Comparison of ENCODE assay signal across 22 cellular contexts in the genomic region with DNA sequence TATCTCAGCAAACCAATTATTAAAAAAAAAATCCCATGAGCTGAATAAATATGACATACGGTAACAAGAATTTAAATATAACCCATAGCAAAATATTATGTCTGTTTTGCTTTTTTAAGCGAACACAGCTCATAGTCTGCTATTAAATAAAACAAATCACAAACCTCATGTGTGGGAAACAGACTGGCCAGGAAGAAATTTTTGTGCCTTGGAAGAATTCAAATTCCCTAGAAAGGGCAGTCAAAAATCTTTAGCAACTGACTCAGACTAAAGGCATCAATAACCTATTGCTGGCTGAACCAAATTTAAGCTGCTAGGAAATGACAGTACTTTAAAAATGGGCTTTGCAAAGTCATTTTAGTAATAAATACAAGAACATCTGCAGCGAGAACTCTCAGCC.
"Had no signal": no experiment of that assay in that cellular context is flagged by ENCODE, and none has a peak within 500 bp of the region (broad histone marks: within the 10 kb centered on the region; RNA-seq: fewer than 3 reads in every experiment).

No MANE protein-coding gene starts in this region.

- H2AFZ ChIP-seq: parathyroid adenoma had no signal

- DNase-seq: activated B cell treated with CpG ODN at 0.5 μM for 24 hours; activated CD4-positive, alpha-beta memory T cell treated with anti-CD3 and anti-CD28 coated beads for 36 hours; activated CD4-positive, alpha-beta T cell treated with anti-CD3 and anti-CD28 coated beads for 4 hours; activated naive CD8-positive, alpha-beta T cell treated with anti-CD3 and anti-CD28 coated beads for 36 hours; activated T-cell treated with anti-CD3 and anti-CD28 coated beads for 4 hours; amygdala; brain microvascular endothelial cell; central memory CD4-positive, alpha-beta T cell; colonic mucosa; erythroblast; gastrocnemius medialis; heart left ventricle; kidney glomerular epithelial cell; mesenchymal stem cell; natural killer cell; stimulated activated CD4-positive, alpha-beta T cell treated with anti-CD3 and anti-CD28 coated beads, Interleukin-4, amount 100 ng/mL, for 4 hours; T-cell; upper lobe of right lung had no signal

- H3K9me3 ChIP-seq: colonic mucosa, gastrocnemius medialis, heart left ventricle, thoracic aorta, upper lobe of right lung had no signal

- H3K27ac ChIP-seq: brain microvascular endothelial cell, colonic mucosa, gastrocnemius medialis, parathyroid adenoma, upper lobe of right lung had no signal

- H3K4me3 ChIP-seq: colonic mucosa, gastrocnemius medialis, heart left ventricle, thoracic aorta, upper lobe of right lung had no signal

- ATAC-seq: gastrocnemius medialis; heart left ventricle; natural killer cell; sciatic nerve; stimulated activated memory B cell treated with anti-CD40 and anti-IgM and Interleukin-4, amounts not matched to agents 10 μg/mL and 1 μg/mL and 100 μg/mL, for 72 hours; T-cell; upper lobe of right lung had no signal

- H3K4me1 ChIP-seq: colonic mucosa, parathyroid adenoma, upper lobe of right lung had no signal

- H3K36me3 ChIP-seq: colonic mucosa, gastrocnemius medialis had no signal

- H3K79me2 ChIP-seq: parathyroid adenoma had no signal

- H3K9ac ChIP-seq: parathyroid adenoma had no signal

- H3K27me3 ChIP-seq: brain microvascular endothelial cell, colonic mucosa, gastrocnemius medialis, heart left ventricle, upper lobe of right lung had no signal
